Comparison of ENCODE assay signal across 13 cellular contexts in genomic region chr12:55700255-55701018, GRCh38. TPM values are rescaled to one million over a fixed set of nuclear protein-coding genes. Genes with fewer than 3 reads are reported as not detected.
DNase-seq lines count a peak whose midpoint lies in the region; ATAC-seq and TF ChIP-seq lines count a peak whose summit lies in the region.
"Had no signal": no experiment of that assay in that cellular context is flagged by ENCODE, and none has a peak within 500 bp of the region (broad histone marks: within the 10 kb centered on the region; RNA-seq: fewer than 3 reads in every experiment).

No MANE protein-coding gene starts in this region.

- no peaks in the 10 kb centered on the region for H3F3A ChIP-seq in SK-N-SH (replicated peaks; ENCODE audit: insufficient read depth)

- intact Hi-C loops in left ventricle myocardium superior (cut with micrococcal nuclease), result no loop called here

- H3K27me3 ChIP-seq in SK-N-SH (ENCODE audit: insufficient read depth), result no peaks in the 10 kb centered on the region

- H3K27ac ChIP-seq in SK-N-SH (ENCODE audit: low read depth in 2 of 2, low read length in 1 of 2), result no peak overlapping the region

- 67% methylated on average over 10 of the region's 21 CpGs for WGBS in SK-N-SH (ENCODE audit: low lambda C conversion rate)

- no peaks in the 10 kb centered on the region for H3K9me2 ChIP-seq in SK-N-SH

- no peak overlapping the region for H3K9ac ChIP-seq in SK-N-SH

- H4K20me1 ChIP-seq in SK-N-SH (ENCODE audit: insufficient read depth), result no peaks in the 10 kb centered on the region

- H2AFZ ChIP-seq in SK-N-SH (ENCODE audit: low read depth), result no peak overlapping the region

- peaks cover 0 to 3% of the 10 kb centered on the region in 2 experiments; a peak in 1 of 4 replicates for H3K4me1 ChIP-seq in SK-N-SH (ENCODE audit: control insufficient read depth in 1 of 2, insufficient read depth in 2 of 2, low read depth in 1 of 2, low read length in 1 of 2)

- no peaks in the 10 kb centered on the region for H3K36me3 ChIP-seq in SK-N-SH (replicated peaks in 1 of 2; ENCODE audit: control insufficient read depth in 1 of 2, insufficient read depth in 2 of 2, low read length in 1 of 2)

- TF ChIP-seq CTCF in SK-N-SH (IDR thresholded peaks at IDR 0.05), result no peak

- H3K9me3 ChIP-seq in SK-N-SH, result no peaks in the 10 kb centered on the region

- H3K79me2 ChIP-seq in SK-N-SH (ENCODE audit: insufficient read depth), result no peaks in the 10 kb centered on the region

- DNase-seq in activated effector memory CD4-positive, alpha-beta T cell treated with anti-CD3 and anti-CD28 coated beads, Interleukin-2, amount 50 U/mL, for 16 hours, result peak; percentile 48
- DNase-seq in activated effector memory CD4-positive, alpha-beta T cell treated with Interleukin-2 at 50 U/mL for 16 hours, result no peak
- DNase-seq in SK-N-SH (peak; percentile 53), left ventricle myocardium superior (peak; percentile 56), NCI-H774 (lab: John Stamatoyannopoulos, UW) (no peak), HUDEP-2 (lab: John Stamatoyannopoulos, UW; ENCODE audit: unreplicated experiment in 76 of 76) (no peak)
- DNase-seq in stimulated activated CD4-positive, alpha-beta T cell treated with anti-CD3 and anti-CD28 coated beads, Interleukin-4, amount 100 ng/mL, for 24 hours, result no peak
- DNase-seq: activated T-cell treated with anti-CD3 and anti-CD28 coated beads, Interleukin-2, amount 50 U/mL, for 48 hours; effector CD4-positive, alpha-beta T cell; NCI-H1417; NCI-H526 had no signal

- ATAC-seq in left ventricle myocardium superior (peak; percentile 40), GM21528 (IDR thresholded peaks at IDR 0.05; ENCODE audit: low FRiP score, unreplicated experiment) (no peak)
- ATAC-seq: naive thymus-derived CD8-positive, alpha-beta T cell had no signal

- CTCF ChIA-PET in SK-N-SH (lab: Yijun Ruan, JAX), result interaction anchor here (0.9 to 2.0 kb wide), 3 partner anchors 12 to 54 kb away, joined by 3 to 5 read pairs (median 3); a partner anchor contains a TSS

- POLR2A ChIA-PET in SK-N-SH (lab: Yijun Ruan, JAX), result interaction anchor here (1.0 kb wide), 1 partner anchor 15 kb away, joined by 3 read pairs; the partner anchor contains the start of gene BLOC1S1

- no peak for TF ChIP-seq EP300 in SK-N-SH (IDR thresholded peaks at IDR 0.05; ENCODE audit: borderline replicate concordance in 1 of 2, low read depth in 1 of 2, low read length in 1 of 2)

- TF ChIP-seq RAD21 in SK-N-SH (IDR thresholded peaks at IDR 0.05; ENCODE audit: low read length), result no peak

- no peak overlapping the region for H3K4me2 ChIP-seq in SK-N-SH

- no peak overlapping the region for H3K4me3 ChIP-seq in SK-N-SH (ENCODE audit: low read depth in 2 of 2, low read length in 1 of 2)

TF ChIP-seq in SK-N-SH, 30 proteins besides CTCF, POLR2A, EP300 and RAD21:
- TF ChIP-seq JUND (IDR thresholded peaks at IDR 0.05), result no peak
- TF ChIP-seq, protein P1, sequence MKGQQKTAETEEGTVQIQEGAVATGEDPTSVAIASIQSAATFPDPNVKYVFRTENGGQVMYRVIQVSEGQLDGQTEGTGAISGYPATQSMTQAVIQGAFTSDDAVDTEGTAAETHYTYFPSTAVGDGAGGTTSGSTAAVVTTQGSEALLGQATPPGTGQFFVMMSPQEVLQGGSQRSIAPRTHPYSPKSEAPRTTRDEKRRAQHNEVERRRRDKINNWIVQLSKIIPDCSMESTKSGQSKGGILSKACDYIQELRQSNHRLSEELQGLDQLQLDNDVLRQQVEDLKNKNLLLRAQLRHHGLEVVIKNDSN (IDR thresholded peaks at IDR 0.05; ENCODE audit: borderline replicate concordance, low read depth), result no peak
- TF ChIP-seq, protein P2, sequence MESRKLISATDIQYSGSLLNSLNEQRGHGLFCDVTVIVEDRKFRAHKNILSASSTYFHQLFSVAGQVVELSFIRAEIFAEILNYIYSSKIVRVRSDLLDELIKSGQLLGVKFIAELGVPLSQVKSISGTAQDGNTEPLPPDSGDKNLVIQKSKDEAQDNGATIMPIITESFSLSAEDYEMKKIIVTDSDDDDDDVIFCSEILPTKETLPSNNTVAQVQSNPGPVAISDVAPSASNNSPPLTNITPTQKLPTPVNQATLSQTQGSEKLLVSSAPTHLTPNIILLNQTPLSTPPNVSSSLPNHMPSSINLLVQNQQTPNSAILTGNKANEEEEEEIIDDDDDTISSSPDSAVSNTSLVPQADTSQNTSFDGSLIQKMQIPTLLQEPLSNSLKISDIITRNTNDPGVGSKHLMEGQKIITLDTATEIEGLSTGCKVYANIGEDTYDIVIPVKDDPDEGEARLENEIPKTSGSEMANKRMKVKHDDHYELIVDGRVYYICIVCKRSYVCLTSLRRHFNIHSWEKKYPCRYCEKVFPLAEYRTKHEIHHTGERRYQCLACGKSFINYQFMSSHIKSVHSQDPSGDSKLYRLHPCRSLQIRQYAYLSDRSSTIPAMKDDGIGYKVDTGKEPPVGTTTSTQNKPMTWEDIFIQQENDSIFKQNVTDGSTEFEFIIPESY (IDR thresholded peaks at IDR 0.05; ENCODE audit: borderline replicate concordance, low read depth), result no peak
- TF ChIP-seq SMC3 (IDR thresholded peaks at IDR 0.05; ENCODE audit: low read depth, low read length), result no peak
- TF ChIP-seq FOXJ3 (CRISPR knock-in tag; IDR thresholded peaks at IDR 0.05), result no peak
- no peak for TF ChIP-seq FOSL2 (IDR thresholded peaks at IDR 0.05; ENCODE audit: borderline replicate concordance, low read depth)
- no peak for TF ChIP-seq RFX5 (IDR thresholded peaks at IDR 0.05; ENCODE audit: low read length)
- TF ChIP-seq RCOR1 (IDR thresholded peaks at IDR 0.05; ENCODE audit: low read length), result no peak
- TF ChIP-seq, protein P3, sequence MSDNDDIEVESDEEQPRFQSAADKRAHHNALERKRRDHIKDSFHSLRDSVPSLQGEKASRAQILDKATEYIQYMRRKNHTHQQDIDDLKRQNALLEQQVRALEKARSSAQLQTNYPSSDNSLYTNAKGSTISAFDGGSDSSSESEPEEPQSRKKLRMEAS (IDR thresholded peaks at IDR 0.05; ENCODE audit: low read depth), result no peak
- TF ChIP-seq TEAD4 (IDR thresholded peaks at IDR 0.05; ENCODE audit: borderline replicate concordance, insufficient read depth), result no peak
- TF ChIP-seq FOXM1 (IDR thresholded peaks at IDR 0.05; ENCODE audit: low read depth), result no peak
- no peak for TF ChIP-seq NRF1 (IDR thresholded peaks at IDR 0.05; ENCODE audit: low read depth, low read length)
- TF ChIP-seq GABPA (IDR thresholded peaks at IDR 0.05; ENCODE audit: low read depth), result no peak
- no peak for TF ChIP-seq GATA2 (CRISPR knock-in tag; IDR thresholded peaks at IDR 0.05)
- TF ChIP-seq NFIC (IDR thresholded peaks at IDR 0.05; ENCODE audit: borderline replicate concordance), result no peak
- no peak for TF ChIP-seq USF2 (IDR thresholded peaks at IDR 0.05; ENCODE audit: borderline replicate concordance, low read depth, low read length)
- no peak for TF ChIP-seq RXRA (IDR thresholded peaks at IDR 0.05; ENCODE audit: borderline replicate concordance, low read depth)
- no peak for TF ChIP-seq YY1 (IDR thresholded peaks at IDR 0.05; ENCODE audit: low read depth)

RNA-seq across cellular contexts. Expression of gene ITGA7, which starts 7.3 kb away (rescaled TPM):
- 17.6 and 19.7 TPM in 2 replicates for polyA plus RNA-seq in SK-N-SH (2012; rRNA removed)
- polyA plus RNA-seq in SK-N-SH (2012; cell fraction: cytosol; rRNA removed), result 7.3 and 9.1 TPM in 2 replicates
- polyA plus RNA-seq in SK-N-SH (2012; cell fraction: nucleus; rRNA removed), result 71.0 and 80.7 TPM in 2 replicates
- 488 TPM for total RNA-seq in left ventricle myocardium superior

RNA-seq across cellular contexts. Expression of gene BLOC1S1, which starts 15.4 kb away (rescaled TPM):
- polyA plus RNA-seq in SK-N-SH (2012; rRNA removed), result 277 and 331 TPM in 2 replicates
- 243 and 313 TPM in 2 replicates for polyA plus RNA-seq in SK-N-SH (2012; cell fraction: cytosol; rRNA removed)
- 89.7 and 130 TPM in 2 replicates for polyA plus RNA-seq in SK-N-SH (2012; cell fraction: nucleus; rRNA removed)
- 124 TPM for total RNA-seq in left ventricle myocardium superior

RNA-seq across cellular contexts. Expression of gene RDH5, which starts 19.8 kb away (rescaled TPM):
- polyA plus RNA-seq in SK-N-SH (2012; rRNA removed), result 5.2 and 5.4 TPM in 2 replicates
- 1.6 and 1.7 TPM in 2 replicates for polyA plus RNA-seq in SK-N-SH (2012; cell fraction: cytosol; rRNA removed)
- 46.0 and 49.7 TPM in 2 replicates for polyA plus RNA-seq in SK-N-SH (2012; cell fraction: nucleus; rRNA removed)
- 13.5 TPM for total RNA-seq in left ventricle myocardium superior

RNA-seq across cellular contexts. Expression of gene CD63, which starts 28.4 kb away (rescaled TPM):
- polyA plus RNA-seq in SK-N-SH (2012; rRNA removed), result 1,022 and 1,465 TPM in 2 replicates
- 1,236 and 1,638 TPM in 2 replicates for polyA plus RNA-seq in SK-N-SH (2012; cell fraction: cytosol; rRNA removed)
- 454 and 623 TPM in 2 replicates for polyA plus RNA-seq in SK-N-SH (2012; cell fraction: nucleus; rRNA removed)
- 733 TPM for total RNA-seq in left ventricle myocardium superior

RNA-seq across cellular contexts. Expression of gene GDF11, which starts 42.5 kb away (rescaled TPM):
- 6.9 and 9.4 TPM in 2 replicates for polyA plus RNA-seq in SK-N-SH (2012; rRNA removed)
- polyA plus RNA-seq in SK-N-SH (2012; cell fraction: cytosol; rRNA removed), result 5.3 and 8.8 TPM in 2 replicates
- 7.2 and 8.0 TPM in 2 replicates for polyA plus RNA-seq in SK-N-SH (2012; cell fraction: nucleus; rRNA removed)
- 8.9 TPM for total RNA-seq in left ventricle myocardium superior

Comparison
In these comparisons a context has a peak if more than half of its experiments do, and no peak if none do; other contexts are left out.
1. DNase-seq: peak in activated effector memory CD4-positive, alpha-beta T cell treated with anti-CD3 and anti-CD28 coated beads, Interleukin-2, amount 50 U/mL, for 16 hours (single experiment), SK-N-SH (single experiment) and left ventricle myocardium superior (single experiment); none in activated effector memory CD4-positive, alpha-beta T cell treated with Interleukin-2 at 50 U/mL for 16 hours (single experiment), stimulated activated CD4-positive, alpha-beta T cell treated with anti-CD3 and anti-CD28 coated beads, Interleukin-4, amount 100 ng/mL, for 24 hours (single experiment), NCI-H774 (single experiment) and HUDEP-2 (0 of 76).